ENCODE assay signal across 8 cellular contexts in genomic region chr2:200964498-200964897, GRCh38. TPM values are rescaled to one million over a fixed set of nuclear protein-coding genes. Genes with fewer than 3 reads are reported as not detected.
A peak's percentile ranks its signal among the peaks of the same experiment; 100 is the strongest.
DNase-seq lines count a peak whose midpoint lies in the region; ATAC-seq and TF ChIP-seq lines count a peak whose summit lies in the region.

No MANE protein-coding gene starts in this region.

- intact Hi-C loops in IMR-90 (cut with micrococcal nuclease) (loop anchor here (5.0 kb wide), 1 partner anchor 103 kb away; no protein-coding TSS in a partner anchor), mammary epithelial cell (cut with micrococcal nuclease) (loop anchor here (5.0 kb wide), 1 partner anchor 193 kb away; no protein-coding TSS in a partner anchor)

- no peaks in the 10 kb centered on the region for H3K36me3 ChIP-seq in IMR-90 (ENCODE audit: control insufficient read depth, insufficient read depth, low read length)
- no peaks in the 10 kb centered on the region for H3K36me3 ChIP-seq in mammary epithelial cell (ENCODE audit: insufficient read depth, low read length)

- POLR2A ChIA-PET in IMR-90 (lab: Charles Lee; ENCODE audit: unreplicated experiment): no interaction called here

- peak overlapping the region; percentile 91 to 99 (median 98) for H3K4me3 Mint-ChIP-seq in naive B cell

- 83% methylated on average over 1 of the region's 6 CpGs; no CpG with 5 or more reads in 1 of the 2 experiments for whole genome bisulfite sequencing in IMR-90 (ENCODE audit: extremely low coverage in 2 of 2, insufficient read length in 1 of 2), 2 experiments
- WGBS in mammary epithelial cell (ENCODE audit: low coverage, missing lambda C conversion rate): 2% methylated on average over 6 of the region's 6 CpGs

- no peak overlapping the region for H3K27ac ChIP-seq in IMR-90 (ENCODE audit: insufficient read depth, low read length)
- H3K27ac ChIP-seq in mammary epithelial cell (ENCODE audit: insufficient read depth, low read depth, low read length): peak overlapping the region; percentile 80

- no peaks in the 10 kb centered on the region for H3K27me3 Mint-ChIP-seq in naive B cell

- no peak overlapping the region for H2AK9ac ChIP-seq in IMR-90 (replicated peaks; ENCODE audit: low read depth, low read length, poor library complexity)

- no peak overlapping the region for H3K56ac ChIP-seq in IMR-90 (ENCODE audit: extremely low read depth, insufficient read depth, low read length)

- no peak for ATAC-seq in IMR-90 (ENCODE audit: low read depth)
- no peak for ATAC-seq in naive B cell (ENCODE audit: low read depth in 2 of 2)
- no peak for ATAC-seq in HG02885 (IDR thresholded peaks at IDR 0.05; ENCODE audit: poor library complexity, unreplicated experiment)
- ATAC-seq in HG02763 (IDR thresholded peaks at IDR 0.05; ENCODE audit: unreplicated experiment): no peak
- ATAC-seq in HG02852 (IDR thresholded peaks at IDR 0.05; ENCODE audit: unreplicated experiment): no peak

- CTCF ChIA-PET in IMR-90 (lab: Yijun Ruan, JAX): no interaction called here
- CTCF ChIA-PET in mammary epithelial cell (lab: Charles Lee; ENCODE audit: low non-redundant PET): no interaction called here

- H3K4ac ChIP-seq in IMR-90 (ENCODE audit: low read depth, low read length): no peak overlapping the region; the same call in 1 of the 2 replicates

- no peak overlapping the region for H2BK120ac ChIP-seq in IMR-90 (ENCODE audit: low read depth, low read length)

- H3K9ac ChIP-seq in IMR-90 (ENCODE audit: low read depth, low read length) (peak overlapping the region; percentile 77; the same call in 1 of the 2 replicates), mammary epithelial cell (ENCODE audit: insufficient read depth, low read length) (peak overlapping the region; percentile 80)

- no peaks in the 10 kb centered on the region for H3K36me3 Mint-ChIP-seq in naive B cell

- peaks cover 6% of the 10 kb centered on the region; the same call in 1 of the 2 replicates for H3K4me1 ChIP-seq in IMR-90 (ENCODE audit: control insufficient read depth, insufficient read depth, low read length)
- H3K4me1 ChIP-seq in mammary epithelial cell (ENCODE audit: insufficient read depth, low read length): peaks cover 32% of the 10 kb centered on the region

- peak overlapping the region; percentile 73 for H2AK5ac ChIP-seq in IMR-90 (ENCODE audit: low read depth, low read length)

- TF ChIP-seq CTCF in AG10803 (conservative IDR thresholded peaks at IDR 0.05; ENCODE audit: low read length) (no peak), IMR-90 (conservative IDR thresholded peaks at IDR 0.05; ENCODE audit: low read depth, low read length) (no peak), mammary epithelial cell (conservative IDR thresholded peaks at IDR 0.05 in 1 of 2, IDR thresholded peaks at IDR 0.05 in 1 of 2; ENCODE audit: extremely low read depth in 1 of 2, insufficient read depth in 1 of 2, low read depth in 1 of 2, low read length in 2 of 2) (no peak)

- H4K5ac ChIP-seq in IMR-90 (ENCODE audit: low read depth, low read length): peak overlapping the region; percentile 70

- peaks cover 6% of the 10 kb centered on the region; the same call in 1 of the 2 replicates for H3K9me1 ChIP-seq in IMR-90 (ENCODE audit: insufficient read depth, low read length)

- BruUV-seq in IMR-90 (replicated peaks; lab: Mats Ljungman, UMichigan): no TSS peak
- BruUV-seq in mammary epithelial cell (replicated peaks; lab: Mats Ljungman, UMichigan): TSS peak; percentile 33

- no peak overlapping the region for H2BK20ac ChIP-seq in IMR-90 (ENCODE audit: low read depth, low read length)

- H3K9me3 ChIP-seq in IMR-90 (ENCODE audit: control insufficient read depth, insufficient read depth, low read length) (no peaks in the 10 kb centered on the region), mammary epithelial cell (replicated peaks; ENCODE audit: insufficient read depth, low read length) (no peaks in the 10 kb centered on the region)

- no peaks in the 10 kb centered on the region for H3K27me3 ChIP-seq in IMR-90 (ENCODE audit: control insufficient read depth, insufficient read depth, low read length)
- H3K27me3 ChIP-seq in mammary epithelial cell (ENCODE audit: insufficient read depth, low read length): no peaks in the 10 kb centered on the region

- H2BK15ac ChIP-seq in IMR-90 (ENCODE audit: low read depth, low read length): no peak overlapping the region

- in situ Hi-C loops in IMR-90 (cut with MboI; ENCODE audit: low sequenced_read_pairs): no loop called here
- in situ Hi-C loops in mammary epithelial cell (cut with MboI; ENCODE audit: low sequenced_read_pairs in 2 of 2): no loop called here

- peak overlapping the region; percentile 61 to 97 for H4K8ac ChIP-seq in IMR-90 (ENCODE audit: low read depth in 2 of 2, low read length in 2 of 2)

- no peak for DNase-seq in AG10803 (ENCODE audit: low read depth)
- DNase-seq in IMR-90: no peak
- DNase-seq in mammary epithelial cell: peak; percentile 11
- no peak for DNase-seq in naive B cell
- no peak for DNase-seq in NCI-H82 treated with DMSO at 0.1 percent for 48 hours (lab: John Stamatoyannopoulos, UW; ENCODE audit: unreplicated experiment)

- H3K79me1 ChIP-seq in IMR-90 (ENCODE audit: low read depth in 1 of 2, low read length in 2 of 2): peaks cover 17 to 55% of the 10 kb centered on the region in 2 experiments

- peaks cover 49 to 71% (median 59%) of the 10 kb centered on the region in 3 donors for H3K4me1 Mint-ChIP-seq in naive B cell

- no peak overlapping the region for H3K18ac ChIP-seq in IMR-90 (ENCODE audit: low read depth, low read length)

- peak overlapping the region; percentile 14; the same call in 1 of the 2 replicates for H3K23ac ChIP-seq in IMR-90 (ENCODE audit: low read depth, low read length)

- no peak overlapping the region for H2BK5ac ChIP-seq in IMR-90 (ENCODE audit: low read depth, low read length, poor library complexity, severe bottlenecking)

- TF ChIP-seq POLR2A in IMR-90 (IDR thresholded peaks at IDR 0.05; ENCODE audit: low read depth, low read length): no peak

- H2AFZ ChIP-seq in IMR-90 (replicated peaks; ENCODE audit: low read length, poor library complexity) (no peak overlapping the region), mammary epithelial cell (ENCODE audit: low read depth, low read length) (peak overlapping the region; percentile 43)

- peak overlapping the region; percentile 47 for H3K14ac ChIP-seq in IMR-90 (replicated peaks; ENCODE audit: low read depth, low read length)

- peak overlapping the region; percentile 96 for H3K4me3 ChIP-seq in AG10803 (ENCODE audit: low read length)
- H3K4me3 ChIP-seq in IMR-90 (ENCODE audit: insufficient read depth, low read depth, low read length): peak overlapping the region; percentile 90
- peak overlapping the region; percentile 65 to 100 (median 85) for H3K4me3 ChIP-seq in mammary epithelial cell (replicated peaks in 1 of 3; ENCODE audit: insufficient read depth in 1 of 3, low read depth in 2 of 3, low read length in 3 of 3)

- H3K9me3 Mint-ChIP-seq in naive B cell: no peaks in the 10 kb centered on the region

- H4K20me1 ChIP-seq in IMR-90 (ENCODE audit: insufficient read depth, low read length) (no peaks in the 10 kb centered on the region), mammary epithelial cell (ENCODE audit: insufficient read depth, low read length) (no peaks in the 10 kb centered on the region)

- H3K79me2 ChIP-seq in mammary epithelial cell (ENCODE audit: insufficient read depth, low read length): peaks cover 61% of the 10 kb centered on the region

- no peak for TF ChIP-seq RAD21 in IMR-90 (IDR thresholded peaks at IDR 0.05; ENCODE audit: low read length)

- H3K4me2 ChIP-seq in IMR-90 (ENCODE audit: low read depth, low read length) (peak overlapping the region; percentile 67), mammary epithelial cell (ENCODE audit: insufficient read depth, low read depth, low read length) (peak overlapping the region; percentile 85)

- H3K27ac Mint-ChIP-seq in naive B cell: peak overlapping the region; percentile 80 to 100 (median 99)

- dilution Hi-C loops in IMR-90 (cut with HindIII; ENCODE audit: low sequenced_read_pairs, unreplicated experiment) (no loop called here), mammary epithelial cell (cut with HindIII; ENCODE audit: low sequenced_read_pairs) (no loop called here)

- H4K91ac ChIP-seq in IMR-90 (ENCODE audit: insufficient read depth, low read depth, low read length): no peak overlapping the region

TF ChIP-seq in IMR-90, 13 proteins besides CTCF, POLR2A, EP300 and RAD21 (continues in another document):
- TF ChIP-seq MAFK (IDR thresholded peaks at IDR 0.05; ENCODE audit: low read depth, low read length) (no peak), CEBPB (IDR thresholded peaks at IDR 0.05; ENCODE audit: low read depth, low read length) (no peak), MXI1 (IDR thresholded peaks at IDR 0.05; ENCODE audit: borderline replicate concordance, low read depth, low read length) (no peak), USF2 (IDR thresholded peaks at IDR 0.05; ENCODE audit: low read depth, low read length) (no peak), SMC3 (IDR thresholded peaks at IDR 0.05; ENCODE audit: low read depth, low read length) (no peak), MAZ (IDR thresholded peaks at IDR 0.05; ENCODE audit: borderline replicate concordance, low read depth, low read length) (no peak), FOS (IDR thresholded peaks at IDR 0.05; ENCODE audit: low read depth, low read length) (no peak), RFX5 (IDR thresholded peaks at IDR 0.05; ENCODE audit: low read depth, low read length) (no peak), BHLHE40 (IDR thresholded peaks at IDR 0.05; ENCODE audit: low read depth, low read length) (no peak), CHD1 (IDR thresholded peaks at IDR 0.05; ENCODE audit: low read depth, low read length) (no peak), NFE2L2 (IDR thresholded peaks at IDR 0.05; ENCODE audit: low read depth, low read length) (no peak), RCOR1 (IDR thresholded peaks at IDR 0.05; ENCODE audit: insufficient replicate concordance, low read length) (no peak)

RNA-seq across cellular contexts. Expression of gene ORC2, which starts 1.0 kb away (rescaled TPM):
- total RNA-seq in IMR-90 (2012; rRNA removed) (10.0 and 13.3 TPM in 2 replicates), mammary epithelial cell (10 to 100 TPM; 14.8 to 44.5 TPM)
- polyA plus RNA-seq in IMR-90 (2012; rRNA removed) (3.0 and 4.4 TPM in 2 replicates), mammary epithelial cell (4.4 TPM), naive B cell (ENCODE audit: low read depth in 6 of 6) (10 to 100 TPM in 3 of 6 donors, 1 to 10 TPM in 3; 4.3 to 11.8 (median 9.5) TPM)
- polyA plus RNA-seq in IMR-90 (2012; cell fraction: cytosol; rRNA removed): 0.78 and 1.5 TPM in 2 replicates
- 0.97 and 7.1 TPM in 2 replicates for polyA plus RNA-seq in IMR-90 (2012; cell fraction: nucleus; rRNA removed; ENCODE audit: low replicate concordance)
- 2.9 TPM for polyA minus RNA-seq in mammary epithelial cell
